1 cellular context compared by ENCODE assay signal in the genomic region with DNA sequence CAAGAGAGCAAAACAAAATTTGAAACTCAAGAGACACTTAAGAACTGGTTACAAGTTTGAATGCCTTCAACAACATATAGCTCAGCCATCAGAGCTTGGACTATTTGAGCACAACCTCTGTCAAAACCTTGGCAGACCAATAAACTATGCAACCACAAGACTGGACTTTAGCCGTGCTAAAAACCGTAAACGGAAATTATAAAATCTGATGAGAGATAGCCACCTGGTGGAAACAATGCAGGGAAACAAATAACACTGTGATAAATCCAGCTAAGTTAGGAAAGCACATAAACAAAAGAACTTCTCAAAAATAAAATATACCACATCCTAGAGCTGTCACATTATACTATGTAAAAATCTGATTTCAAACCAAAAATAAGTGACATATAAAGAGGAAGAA.
A peak's percentile ranks its signal among the peaks of the same experiment; 100 is the strongest.
TF ChIP-seq lines count a peak whose summit lies in the region.

No MANE protein-coding gene starts in this region.

TF ChIP-seq in SK-N-SH, 30 proteins besides CTCF, POLR2A, EP300 and RAD21 (continued from another document):
- TF ChIP-seq, protein P1, sequence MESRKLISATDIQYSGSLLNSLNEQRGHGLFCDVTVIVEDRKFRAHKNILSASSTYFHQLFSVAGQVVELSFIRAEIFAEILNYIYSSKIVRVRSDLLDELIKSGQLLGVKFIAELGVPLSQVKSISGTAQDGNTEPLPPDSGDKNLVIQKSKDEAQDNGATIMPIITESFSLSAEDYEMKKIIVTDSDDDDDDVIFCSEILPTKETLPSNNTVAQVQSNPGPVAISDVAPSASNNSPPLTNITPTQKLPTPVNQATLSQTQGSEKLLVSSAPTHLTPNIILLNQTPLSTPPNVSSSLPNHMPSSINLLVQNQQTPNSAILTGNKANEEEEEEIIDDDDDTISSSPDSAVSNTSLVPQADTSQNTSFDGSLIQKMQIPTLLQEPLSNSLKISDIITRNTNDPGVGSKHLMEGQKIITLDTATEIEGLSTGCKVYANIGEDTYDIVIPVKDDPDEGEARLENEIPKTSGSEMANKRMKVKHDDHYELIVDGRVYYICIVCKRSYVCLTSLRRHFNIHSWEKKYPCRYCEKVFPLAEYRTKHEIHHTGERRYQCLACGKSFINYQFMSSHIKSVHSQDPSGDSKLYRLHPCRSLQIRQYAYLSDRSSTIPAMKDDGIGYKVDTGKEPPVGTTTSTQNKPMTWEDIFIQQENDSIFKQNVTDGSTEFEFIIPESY (IDR thresholded peaks at IDR 0.05; ENCODE audit: borderline replicate concordance, low read depth) = no peak
- peak; percentile 3; the same call in 1 of the 2 replicates for TF ChIP-seq SMC3 (IDR thresholded peaks at IDR 0.05; ENCODE audit: low read depth, low read length)
- TF ChIP-seq, protein P2, sequence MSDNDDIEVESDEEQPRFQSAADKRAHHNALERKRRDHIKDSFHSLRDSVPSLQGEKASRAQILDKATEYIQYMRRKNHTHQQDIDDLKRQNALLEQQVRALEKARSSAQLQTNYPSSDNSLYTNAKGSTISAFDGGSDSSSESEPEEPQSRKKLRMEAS (IDR thresholded peaks at IDR 0.05; ENCODE audit: low read depth) = no peak
- TF ChIP-seq, protein P3, sequence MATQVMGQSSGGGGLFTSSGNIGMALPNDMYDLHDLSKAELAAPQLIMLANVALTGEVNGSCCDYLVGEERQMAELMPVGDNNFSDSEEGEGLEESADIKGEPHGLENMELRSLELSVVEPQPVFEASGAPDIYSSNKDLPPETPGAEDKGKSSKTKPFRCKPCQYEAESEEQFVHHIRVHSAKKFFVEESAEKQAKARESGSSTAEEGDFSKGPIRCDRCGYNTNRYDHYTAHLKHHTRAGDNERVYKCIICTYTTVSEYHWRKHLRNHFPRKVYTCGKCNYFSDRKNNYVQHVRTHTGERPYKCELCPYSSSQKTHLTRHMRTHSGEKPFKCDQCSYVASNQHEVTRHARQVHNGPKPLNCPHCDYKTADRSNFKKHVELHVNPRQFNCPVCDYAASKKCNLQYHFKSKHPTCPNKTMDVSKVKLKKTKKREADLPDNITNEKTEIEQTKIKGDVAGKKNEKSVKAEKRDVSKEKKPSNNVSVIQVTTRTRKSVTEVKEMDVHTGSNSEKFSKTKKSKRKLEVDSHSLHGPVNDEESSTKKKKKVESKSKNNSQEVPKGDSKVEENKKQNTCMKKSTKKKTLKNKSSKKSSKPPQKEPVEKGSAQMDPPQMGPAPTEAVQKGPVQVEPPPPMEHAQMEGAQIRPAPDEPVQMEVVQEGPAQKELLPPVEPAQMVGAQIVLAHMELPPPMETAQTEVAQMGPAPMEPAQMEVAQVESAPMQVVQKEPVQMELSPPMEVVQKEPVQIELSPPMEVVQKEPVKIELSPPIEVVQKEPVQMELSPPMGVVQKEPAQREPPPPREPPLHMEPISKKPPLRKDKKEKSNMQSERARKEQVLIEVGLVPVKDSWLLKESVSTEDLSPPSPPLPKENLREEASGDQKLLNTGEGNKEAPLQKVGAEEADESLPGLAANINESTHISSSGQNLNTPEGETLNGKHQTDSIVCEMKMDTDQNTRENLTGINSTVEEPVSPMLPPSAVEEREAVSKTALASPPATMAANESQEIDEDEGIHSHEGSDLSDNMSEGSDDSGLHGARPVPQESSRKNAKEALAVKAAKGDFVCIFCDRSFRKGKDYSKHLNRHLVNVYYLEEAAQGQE (IDR thresholded peaks at IDR 0.05; ENCODE audit: low read depth, low read length) = no peak
- no peak for TF ChIP-seq TAF1 (IDR thresholded peaks at IDR 0.05; ENCODE audit: borderline replicate concordance, low read depth, low read length)
TF ChIP-seq in SK-N-SH: peak in this region for 2.
